In the genomic region with DNA sequence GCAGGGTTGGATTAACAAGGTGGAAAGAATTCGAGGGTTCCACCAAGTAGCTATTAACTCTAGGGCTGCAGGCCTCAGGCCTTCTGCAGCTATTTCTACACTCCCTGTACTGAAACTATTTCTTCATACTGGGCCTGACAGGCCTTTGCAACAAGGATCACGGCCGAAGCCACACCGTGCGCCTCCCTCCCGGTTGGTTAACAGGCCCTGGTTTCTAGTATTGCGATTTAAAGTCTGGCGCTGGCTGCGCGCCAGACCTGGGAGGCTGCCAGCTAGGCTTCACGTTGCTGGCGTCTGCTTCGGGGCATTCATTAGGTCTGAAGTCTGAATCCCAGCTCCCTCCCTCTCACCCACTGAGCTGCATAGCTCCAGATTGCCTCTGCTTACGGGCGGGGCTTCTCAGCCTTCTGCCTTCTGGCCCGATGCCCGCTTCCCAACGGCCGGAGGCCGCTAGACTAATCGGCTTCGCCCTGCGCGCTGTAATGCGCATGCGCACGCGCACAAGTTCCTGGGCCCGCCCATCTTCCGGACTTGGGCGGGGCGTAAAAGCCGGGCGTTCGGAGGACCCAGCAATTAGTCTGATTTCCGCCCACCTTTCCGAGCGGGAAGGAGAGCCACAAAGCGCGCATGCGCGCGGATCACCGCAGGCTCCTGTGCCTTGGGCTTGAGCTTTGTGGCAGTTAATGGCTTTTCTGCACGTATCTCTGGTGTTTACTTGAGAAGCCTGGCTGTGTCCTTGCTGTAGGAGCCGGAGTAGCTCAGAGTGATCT, we compare ENCODE assay signal across 1 cellular context.
TF ChIP-seq lines count a peak whose summit lies in the region.

No MANE protein-coding gene starts in this region.

TF ChIP-seq in K562, 482 proteins besides CTCF, POLR2A, EP300 and RAD21 (continued from another document and continues in another):
- TF ChIP-seq, protein P1, sequence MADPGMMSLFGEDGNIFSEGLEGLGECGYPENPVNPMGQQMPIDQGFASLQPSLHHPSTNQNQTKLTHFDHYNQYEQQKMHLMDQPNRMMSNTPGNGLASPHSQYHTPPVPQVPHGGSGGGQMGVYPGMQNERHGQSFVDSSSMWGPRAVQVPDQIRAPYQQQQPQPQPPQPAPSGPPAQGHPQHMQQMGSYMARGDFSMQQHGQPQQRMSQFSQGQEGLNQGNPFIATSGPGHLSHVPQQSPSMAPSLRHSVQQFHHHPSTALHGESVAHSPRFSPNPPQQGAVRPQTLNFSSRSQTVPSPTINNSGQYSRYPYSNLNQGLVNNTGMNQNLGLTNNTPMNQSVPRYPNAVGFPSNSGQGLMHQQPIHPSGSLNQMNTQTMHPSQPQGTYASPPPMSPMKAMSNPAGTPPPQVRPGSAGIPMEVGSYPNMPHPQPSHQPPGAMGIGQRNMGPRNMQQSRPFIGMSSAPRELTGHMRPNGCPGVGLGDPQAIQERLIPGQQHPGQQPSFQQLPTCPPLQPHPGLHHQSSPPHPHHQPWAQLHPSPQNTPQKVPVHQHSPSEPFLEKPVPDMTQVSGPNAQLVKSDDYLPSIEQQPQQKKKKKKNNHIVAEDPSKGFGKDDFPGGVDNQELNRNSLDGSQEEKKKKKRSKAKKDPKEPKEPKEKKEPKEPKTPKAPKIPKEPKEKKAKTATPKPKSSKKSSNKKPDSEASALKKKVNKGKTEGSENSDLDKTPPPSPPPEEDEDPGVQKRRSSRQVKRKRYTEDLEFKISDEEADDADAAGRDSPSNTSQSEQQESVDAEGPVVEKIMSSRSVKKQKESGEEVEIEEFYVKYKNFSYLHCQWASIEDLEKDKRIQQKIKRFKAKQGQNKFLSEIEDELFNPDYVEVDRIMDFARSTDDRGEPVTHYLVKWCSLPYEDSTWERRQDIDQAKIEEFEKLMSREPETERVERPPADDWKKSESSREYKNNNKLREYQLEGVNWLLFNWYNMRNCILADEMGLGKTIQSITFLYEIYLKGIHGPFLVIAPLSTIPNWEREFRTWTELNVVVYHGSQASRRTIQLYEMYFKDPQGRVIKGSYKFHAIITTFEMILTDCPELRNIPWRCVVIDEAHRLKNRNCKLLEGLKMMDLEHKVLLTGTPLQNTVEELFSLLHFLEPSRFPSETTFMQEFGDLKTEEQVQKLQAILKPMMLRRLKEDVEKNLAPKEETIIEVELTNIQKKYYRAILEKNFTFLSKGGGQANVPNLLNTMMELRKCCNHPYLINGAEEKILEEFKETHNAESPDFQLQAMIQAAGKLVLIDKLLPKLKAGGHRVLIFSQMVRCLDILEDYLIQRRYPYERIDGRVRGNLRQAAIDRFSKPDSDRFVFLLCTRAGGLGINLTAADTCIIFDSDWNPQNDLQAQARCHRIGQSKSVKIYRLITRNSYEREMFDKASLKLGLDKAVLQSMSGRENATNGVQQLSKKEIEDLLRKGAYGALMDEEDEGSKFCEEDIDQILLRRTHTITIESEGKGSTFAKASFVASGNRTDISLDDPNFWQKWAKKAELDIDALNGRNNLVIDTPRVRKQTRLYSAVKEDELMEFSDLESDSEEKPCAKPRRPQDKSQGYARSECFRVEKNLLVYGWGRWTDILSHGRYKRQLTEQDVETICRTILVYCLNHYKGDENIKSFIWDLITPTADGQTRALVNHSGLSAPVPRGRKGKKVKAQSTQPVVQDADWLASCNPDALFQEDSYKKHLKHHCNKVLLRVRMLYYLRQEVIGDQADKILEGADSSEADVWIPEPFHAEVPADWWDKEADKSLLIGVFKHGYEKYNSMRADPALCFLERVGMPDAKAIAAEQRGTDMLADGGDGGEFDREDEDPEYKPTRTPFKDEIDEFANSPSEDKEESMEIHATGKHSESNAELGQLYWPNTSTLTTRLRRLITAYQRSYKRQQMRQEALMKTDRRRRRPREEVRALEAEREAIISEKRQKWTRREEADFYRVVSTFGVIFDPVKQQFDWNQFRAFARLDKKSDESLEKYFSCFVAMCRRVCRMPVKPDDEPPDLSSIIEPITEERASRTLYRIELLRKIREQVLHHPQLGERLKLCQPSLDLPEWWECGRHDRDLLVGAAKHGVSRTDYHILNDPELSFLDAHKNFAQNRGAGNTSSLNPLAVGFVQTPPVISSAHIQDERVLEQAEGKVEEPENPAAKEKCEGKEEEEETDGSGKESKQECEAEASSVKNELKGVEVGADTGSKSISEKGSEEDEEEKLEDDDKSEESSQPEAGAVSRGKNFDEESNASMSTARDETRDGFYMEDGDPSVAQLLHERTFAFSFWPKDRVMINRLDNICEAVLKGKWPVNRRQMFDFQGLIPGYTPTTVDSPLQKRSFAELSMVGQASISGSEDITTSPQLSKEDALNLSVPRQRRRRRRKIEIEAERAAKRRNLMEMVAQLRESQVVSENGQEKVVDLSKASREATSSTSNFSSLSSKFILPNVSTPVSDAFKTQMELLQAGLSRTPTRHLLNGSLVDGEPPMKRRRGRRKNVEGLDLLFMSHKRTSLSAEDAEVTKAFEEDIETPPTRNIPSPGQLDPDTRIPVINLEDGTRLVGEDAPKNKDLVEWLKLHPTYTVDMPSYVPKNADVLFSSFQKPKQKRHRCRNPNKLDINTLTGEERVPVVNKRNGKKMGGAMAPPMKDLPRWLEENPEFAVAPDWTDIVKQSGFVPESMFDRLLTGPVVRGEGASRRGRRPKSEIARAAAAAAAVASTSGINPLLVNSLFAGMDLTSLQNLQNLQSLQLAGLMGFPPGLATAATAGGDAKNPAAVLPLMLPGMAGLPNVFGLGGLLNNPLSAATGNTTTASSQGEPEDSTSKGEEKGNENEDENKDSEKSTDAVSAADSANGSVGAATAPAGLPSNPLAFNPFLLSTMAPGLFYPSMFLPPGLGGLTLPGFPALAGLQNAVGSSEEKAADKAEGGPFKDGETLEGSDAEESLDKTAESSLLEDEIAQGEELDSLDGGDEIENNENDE (IDR thresholded peaks at IDR 0.05; ENCODE audit: low read depth, low read length), result no peak
- TF ChIP-seq HMGN3 (IDR thresholded peaks at IDR 0.05; ENCODE audit: borderline replicate concordance, extremely low read depth, insufficient read length, low read depth, low read length) (peak; percentile 59), POLR2AphosphoS5 (IDR thresholded peaks at IDR 0.05; ENCODE audit: control insufficient read depth, insufficient read depth, low read depth, low read length) (peak; percentile 83), PHB (CRISPR knock-in tag; IDR thresholded peaks at IDR 0.05) (no peak), PURB (CRISPR knock-in tag; IDR thresholded peaks at IDR 0.05; ENCODE audit: low read depth) (no peak), RFX5 (IDR thresholded peaks at IDR 0.05; ENCODE audit: low read depth, low read length) (no peak), ETV6 (IDR thresholded peaks at IDR 0.05; ENCODE audit: borderline replicate concordance in 1 of 2, low read depth in 2 of 2, low read length in 1 of 2) (no peak), ETV6 (CRISPR knock-in tag; IDR thresholded peaks at IDR 0.05; ENCODE audit: borderline replicate concordance) (no peak; the same call in 1 of the 2 replicates), CBX2 (IDR thresholded peaks at IDR 0.05; ENCODE audit: insufficient read depth, low read length, poor library complexity, severe bottlenecking) (no peak), CAMTA2 (CRISPR knock-in tag; conservative IDR thresholded peaks at IDR 0.05) (no peak), GATAD2A (IDR thresholded peaks at IDR 0.05) (no peak), THRAP3 (IDR thresholded peaks at IDR 0.05; ENCODE audit: borderline replicate concordance) (no peak), ERF (CRISPR knock-in tag; IDR thresholded peaks at IDR 0.05) (no peak), NR2C2 (CRISPR knock-in tag; IDR thresholded peaks at IDR 0.05) (peak; percentile 33; the same call in 1 of the 2 replicates), NR2C2 (tag; IDR thresholded peaks at IDR 0.05) (peak; percentile 50; the same call in 1 of the 2 replicates), NFE2L1 (tag; IDR thresholded peaks at IDR 0.05; ENCODE audit: borderline replicate concordance, low read depth) (no peak), SP1 (CRISPR knock-in tag; IDR thresholded peaks at IDR 0.05) (peak; percentile 76), TGIF2 (CRISPR knock-in tag; IDR thresholded peaks at IDR 0.05) (no peak), POLR2G (IDR thresholded peaks at IDR 0.05; ENCODE audit: low read depth, low read length) (peak; percentile 90), BACH1 (tag; IDR thresholded peaks at IDR 0.05) (no peak), ZNF41 (CRISPR knock-in tag; conservative IDR thresholded peaks at IDR 0.05) (no peak), YY1 (IDR thresholded peaks at IDR 0.05; ENCODE audit: borderline replicate concordance in 1 of 3, control insufficient read depth in 1 of 3, extremely low read depth in 1 of 3, insufficient read depth in 3 of 3, insufficient read length in 1 of 3, insufficient replicate concordance in 2 of 3, low read depth in 1 of 3, low read length in 2 of 3) (no peak), ZNF311 (CRISPR knock-in tag; IDR thresholded peaks at IDR 0.05) (no peak), LEF1 (IDR thresholded peaks at IDR 0.05) (no peak)
- TF ChIP-seq, protein P2, sequence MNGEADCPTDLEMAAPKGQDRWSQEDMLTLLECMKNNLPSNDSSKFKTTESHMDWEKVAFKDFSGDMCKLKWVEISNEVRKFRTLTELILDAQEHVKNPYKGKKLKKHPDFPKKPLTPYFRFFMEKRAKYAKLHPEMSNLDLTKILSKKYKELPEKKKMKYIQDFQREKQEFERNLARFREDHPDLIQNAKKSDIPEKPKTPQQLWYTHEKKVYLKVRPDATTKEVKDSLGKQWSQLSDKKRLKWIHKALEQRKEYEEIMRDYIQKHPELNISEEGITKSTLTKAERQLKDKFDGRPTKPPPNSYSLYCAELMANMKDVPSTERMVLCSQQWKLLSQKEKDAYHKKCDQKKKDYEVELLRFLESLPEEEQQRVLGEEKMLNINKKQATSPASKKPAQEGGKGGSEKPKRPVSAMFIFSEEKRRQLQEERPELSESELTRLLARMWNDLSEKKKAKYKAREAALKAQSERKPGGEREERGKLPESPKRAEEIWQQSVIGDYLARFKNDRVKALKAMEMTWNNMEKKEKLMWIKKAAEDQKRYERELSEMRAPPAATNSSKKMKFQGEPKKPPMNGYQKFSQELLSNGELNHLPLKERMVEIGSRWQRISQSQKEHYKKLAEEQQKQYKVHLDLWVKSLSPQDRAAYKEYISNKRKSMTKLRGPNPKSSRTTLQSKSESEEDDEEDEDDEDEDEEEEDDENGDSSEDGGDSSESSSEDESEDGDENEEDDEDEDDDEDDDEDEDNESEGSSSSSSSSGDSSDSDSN (IDR thresholded peaks at IDR 0.05; ENCODE audit: borderline replicate concordance in 1 of 2, low read depth in 2 of 2, low read length in 2 of 2), result no peak
- TF ChIP-seq, protein P3, sequence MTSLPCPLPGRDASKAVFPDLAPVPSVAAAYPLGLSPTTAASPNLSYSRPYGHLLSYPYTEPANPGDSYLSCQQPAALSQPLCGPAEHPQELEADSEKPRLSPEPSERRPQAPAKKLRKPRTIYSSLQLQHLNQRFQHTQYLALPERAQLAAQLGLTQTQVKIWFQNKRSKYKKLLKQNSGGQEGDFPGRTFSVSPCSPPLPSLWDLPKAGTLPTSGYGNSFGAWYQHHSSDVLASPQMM (CRISPR knock-in tag; IDR thresholded peaks at IDR 0.05), result no peak
- TF ChIP-seq, protein P4, sequence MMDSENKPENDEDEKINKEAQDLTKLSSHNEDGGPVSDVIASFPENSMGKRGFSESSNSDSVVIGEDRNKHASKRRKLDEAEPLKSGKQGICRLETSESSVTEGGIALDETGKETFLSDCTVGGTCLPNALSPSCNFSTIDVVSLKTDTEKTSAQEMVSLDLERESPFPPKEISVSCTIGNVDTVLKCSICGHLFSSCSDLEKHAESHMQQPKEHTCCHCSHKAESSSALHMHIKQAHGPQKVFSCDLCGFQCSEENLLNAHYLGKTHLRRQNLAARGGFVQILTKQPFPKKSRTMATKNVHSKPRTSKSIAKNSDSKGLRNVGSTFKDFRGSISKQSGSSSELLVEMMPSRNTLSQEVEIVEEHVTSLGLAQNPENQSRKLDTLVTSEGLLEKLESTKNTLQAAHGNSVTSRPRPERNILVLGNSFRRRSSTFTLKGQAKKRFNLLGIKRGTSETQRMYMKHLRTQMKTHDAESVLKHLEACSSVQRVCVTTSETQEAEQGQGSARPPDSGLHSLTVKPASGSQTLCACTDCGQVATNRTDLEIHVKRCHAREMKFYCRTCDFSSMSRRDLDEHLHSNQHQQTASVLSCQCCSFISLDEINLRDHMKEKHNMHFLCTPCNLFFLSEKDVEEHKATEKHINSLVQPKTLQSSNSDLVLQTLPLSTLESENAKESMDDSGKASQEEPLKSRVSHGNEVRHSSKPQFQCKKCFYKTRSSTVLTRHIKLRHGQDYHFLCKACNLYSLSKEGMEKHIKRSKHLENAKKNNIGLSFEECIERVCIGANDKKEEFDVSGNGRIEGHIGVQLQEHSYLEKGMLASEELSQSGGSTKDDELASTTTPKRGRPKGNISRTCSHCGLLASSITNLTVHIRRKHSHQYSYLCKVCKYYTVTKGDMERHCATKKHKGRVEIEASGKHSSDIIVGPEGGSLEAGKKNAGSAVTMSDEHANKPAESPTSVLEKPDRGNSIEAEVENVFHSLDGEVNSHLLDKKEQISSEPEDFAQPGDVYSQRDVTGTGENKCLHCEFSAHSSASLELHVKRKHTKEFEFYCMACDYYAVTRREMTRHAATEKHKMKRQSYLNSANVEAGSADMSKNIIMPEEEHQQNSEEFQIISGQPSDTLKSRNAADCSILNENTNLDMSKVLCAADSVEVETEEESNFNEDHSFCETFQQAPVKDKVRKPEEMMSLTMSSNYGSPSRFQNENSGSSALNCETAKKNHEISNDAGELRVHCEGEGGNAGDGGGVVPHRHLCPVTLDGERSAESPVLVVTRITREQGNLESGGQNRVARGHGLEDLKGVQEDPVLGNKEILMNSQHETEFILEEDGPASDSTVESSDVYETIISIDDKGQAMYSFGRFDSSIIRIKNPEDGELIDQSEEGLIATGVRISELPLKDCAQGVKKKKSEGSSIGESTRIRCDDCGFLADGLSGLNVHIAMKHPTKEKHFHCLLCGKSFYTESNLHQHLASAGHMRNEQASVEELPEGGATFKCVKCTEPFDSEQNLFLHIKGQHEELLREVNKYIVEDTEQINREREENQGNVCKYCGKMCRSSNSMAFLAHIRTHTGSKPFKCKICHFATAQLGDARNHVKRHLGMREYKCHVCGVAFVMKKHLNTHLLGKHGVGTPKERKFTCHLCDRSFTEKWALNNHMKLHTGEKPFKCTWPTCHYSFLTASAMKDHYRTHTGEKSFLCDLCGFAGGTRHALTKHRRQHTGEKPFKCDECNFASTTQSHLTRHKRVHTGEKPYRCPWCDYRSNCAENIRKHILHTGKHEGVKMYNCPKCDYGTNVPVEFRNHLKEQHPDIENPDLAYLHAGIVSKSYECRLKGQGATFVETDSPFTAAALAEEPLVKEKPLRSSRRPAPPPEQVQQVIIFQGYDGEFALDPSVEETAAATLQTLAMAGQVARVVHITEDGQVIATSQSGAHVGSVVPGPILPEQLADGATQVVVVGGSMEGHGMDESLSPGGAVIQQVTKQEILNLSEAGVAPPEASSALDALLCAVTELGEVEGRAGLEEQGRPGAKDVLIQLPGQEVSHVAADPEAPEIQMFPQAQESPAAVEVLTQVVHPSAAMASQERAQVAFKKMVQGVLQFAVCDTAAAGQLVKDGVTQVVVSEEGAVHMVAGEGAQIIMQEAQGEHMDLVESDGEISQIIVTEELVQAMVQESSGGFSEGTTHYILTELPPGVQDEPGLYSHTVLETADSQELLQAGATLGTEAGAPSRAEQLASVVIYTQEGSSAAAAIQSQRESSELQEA (IDR thresholded peaks at IDR 0.05; ENCODE audit: low read depth), result no peak
- TF ChIP-seq, protein P5, sequence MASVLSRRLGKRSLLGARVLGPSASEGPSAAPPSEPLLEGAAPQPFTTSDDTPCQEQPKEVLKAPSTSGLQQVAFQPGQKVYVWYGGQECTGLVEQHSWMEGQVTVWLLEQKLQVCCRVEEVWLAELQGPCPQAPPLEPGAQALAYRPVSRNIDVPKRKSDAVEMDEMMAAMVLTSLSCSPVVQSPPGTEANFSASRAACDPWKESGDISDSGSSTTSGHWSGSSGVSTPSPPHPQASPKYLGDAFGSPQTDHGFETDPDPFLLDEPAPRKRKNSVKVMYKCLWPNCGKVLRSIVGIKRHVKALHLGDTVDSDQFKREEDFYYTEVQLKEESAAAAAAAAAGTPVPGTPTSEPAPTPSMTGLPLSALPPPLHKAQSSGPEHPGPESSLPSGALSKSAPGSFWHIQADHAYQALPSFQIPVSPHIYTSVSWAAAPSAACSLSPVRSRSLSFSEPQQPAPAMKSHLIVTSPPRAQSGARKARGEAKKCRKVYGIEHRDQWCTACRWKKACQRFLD (CRISPR knock-in tag; IDR thresholded peaks at IDR 0.05), result no peak
